8 cellular contexts compared by ENCODE assay signal in the genomic region with DNA sequence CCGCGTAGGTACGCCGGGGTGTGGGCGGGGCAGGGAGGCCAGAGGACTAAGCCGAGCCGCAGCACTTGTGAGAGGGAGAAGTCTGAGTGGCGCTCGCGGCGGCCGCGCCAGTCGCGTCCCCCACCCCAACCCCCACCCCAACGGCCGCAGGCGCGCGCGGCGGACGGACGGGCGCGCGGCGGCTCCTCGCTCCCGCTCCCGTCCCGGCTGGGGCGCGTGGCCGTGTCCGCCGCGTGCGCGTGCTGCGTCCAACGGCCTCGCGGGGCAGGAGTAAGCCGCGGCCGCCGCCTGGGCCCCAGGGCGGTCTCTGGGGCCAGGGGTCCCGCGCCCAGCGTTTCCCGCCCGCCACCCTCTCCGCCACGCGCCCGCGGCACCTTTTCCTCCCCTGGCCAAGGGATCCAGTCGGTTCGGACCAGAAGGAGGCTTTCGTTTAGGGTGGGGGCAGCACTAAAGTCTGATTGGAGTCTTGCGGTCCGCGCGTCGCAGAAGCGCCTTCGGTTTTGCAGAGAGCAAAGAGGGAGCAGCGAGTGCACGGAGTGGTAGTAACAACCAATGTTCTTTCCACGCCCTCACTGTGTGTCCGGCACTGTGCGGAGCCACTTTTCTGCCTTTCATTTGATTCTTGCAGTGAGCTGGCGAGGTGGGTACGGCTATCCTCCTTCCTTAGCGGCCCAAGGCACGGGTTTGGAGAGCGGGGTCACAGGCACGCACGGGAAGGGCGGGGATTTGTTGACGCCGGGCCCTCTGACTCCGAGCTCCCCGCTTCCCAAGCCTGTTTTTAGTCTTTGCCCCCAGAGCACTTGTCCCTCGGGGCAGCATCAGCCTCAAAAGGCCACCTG. TPM values are rescaled to one million over a fixed set of nuclear protein-coding genes. Genes with fewer than 3 reads are reported as not detected.
DNase-seq lines count a peak whose midpoint lies in the region; TF ChIP-seq lines count a peak whose summit lies in the region.

No MANE protein-coding gene starts in this region.

- H3K4me1 ChIP-seq in muscle layer of colon (ENCODE audit: insufficient read depth, low read length): peaks cover 43% of the 10 kb centered on the region

- H3K27me3 Mint-ChIP-seq in activated CD4-positive, alpha-beta memory T cell treated with anti-CD3 and anti-CD28 coated beads, Interleukin-2, amount 10 ng/mL, durations not matched to agents 7 days and 5 days: no peaks in the 10 kb centered on the region
- peaks cover 9% of the 10 kb centered on the region for H3K27me3 Mint-ChIP-seq in endothelial cell (ENCODE audit: unreplicated experiment)

- H3K4me1 Mint-ChIP-seq in activated CD4-positive, alpha-beta memory T cell treated with anti-CD3 and anti-CD28 coated beads, Interleukin-2, amount 10 ng/mL, durations not matched to agents 7 days and 5 days: peaks cover 40% of the 10 kb centered on the region
- H3K4me1 Mint-ChIP-seq in endothelial cell (ENCODE audit: unreplicated experiment): peaks cover 27% of the 10 kb centered on the region

- H3K9ac ChIP-seq in muscle layer of colon (ENCODE audit: low read length): peak overlapping the region; percentile 85

- peaks cover 26% of the 10 kb centered on the region for H3K36me3 Mint-ChIP-seq in activated CD4-positive, alpha-beta memory T cell treated with anti-CD3 and anti-CD28 coated beads, Interleukin-2, amount 10 ng/mL, durations not matched to agents 7 days and 5 days (ENCODE audit: low read depth)
- H3K36me3 Mint-ChIP-seq in endothelial cell (ENCODE audit: low read depth, unreplicated experiment): peaks cover 7% of the 10 kb centered on the region

- DNase-seq in NCI-H82 (lab: John Stamatoyannopoulos, UW) (peak; percentile 43), NCI-H82 treated with DMSO at 0.1 percent for 48 hours (lab: John Stamatoyannopoulos, UW; ENCODE audit: unreplicated experiment) (no peak), LNCaP clone FGC (ENCODE audit: low read depth) (no peak), endothelial cell (ENCODE audit: low spot score) (peak; percentile 29), NCI-H187 treated with DMSO at 0.1 percent for 48 hours (lab: John Stamatoyannopoulos, UW) (no peak)
- DNase-seq in activated CD4-positive, alpha-beta memory T cell treated with anti-CD3 and anti-CD28 coated beads, Interleukin-2, amount 10 ng/mL, durations not matched to agents 7 days and 5 days: peak; percentile 57
- DNase-seq in stimulated activated naive CD4-positive, alpha-beta T cell (lab: John Stamatoyannopoulos, UW): peak; percentile 25 to 67 (median 54)

- H3K9me3 Mint-ChIP-seq in activated CD4-positive, alpha-beta memory T cell treated with anti-CD3 and anti-CD28 coated beads, Interleukin-2, amount 10 ng/mL, durations not matched to agents 7 days and 5 days: no peaks in the 10 kb centered on the region
- no peaks in the 10 kb centered on the region for H3K9me3 Mint-ChIP-seq in endothelial cell (ENCODE audit: unreplicated experiment)

- peak overlapping the region; percentile 81 for H3K4me3 Mint-ChIP-seq in activated CD4-positive, alpha-beta memory T cell treated with anti-CD3 and anti-CD28 coated beads, Interleukin-2, amount 10 ng/mL, durations not matched to agents 7 days and 5 days
- peak overlapping the region; percentile 93 for H3K4me3 Mint-ChIP-seq in endothelial cell (ENCODE audit: unreplicated experiment)

- CTCF ChIA-PET in activated CD4-positive, alpha-beta memory T cell treated with anti-CD3 and anti-CD28 coated beads, Interleukin-2, amount 10 ng/mL, durations not matched to agents 7 days and 5 days (lab: Charles Lee): interaction anchor here (1.1 to 4.0 kb wide), 21 partner anchors 9 to 602 kb away, joined by 3 to 36 read pairs (median 9); partner anchors contain the start of gene ATOX1

- H3K4me3 ChIP-seq in LNCaP clone FGC (ENCODE audit: low read depth, low read length) (peak overlapping the region; percentile 82), muscle layer of colon (ENCODE audit: low read depth in 1 of 2, low read length in 2 of 2) (peak overlapping the region; percentile 75 to 97)

- TF ChIP-seq CTCF in LNCaP clone FGC (IDR thresholded peaks at IDR 0.05; ENCODE audit: control insufficient read depth, extremely low read depth, insufficient read depth): no peak
- TF ChIP-seq CTCF in endothelial cell (IDR thresholded peaks at IDR 0.05; ENCODE audit: unreplicated experiment): no peak

- H3K27me3 ChIP-seq in muscle layer of colon (ENCODE audit: control insufficient read depth in 1 of 2, insufficient read depth in 2 of 2, low read length in 2 of 2): no peaks in the 10 kb centered on the region

- H3K36me3 ChIP-seq in muscle layer of colon (ENCODE audit: insufficient read depth, low read length): no peaks in the 10 kb centered on the region

- no peaks in the 10 kb centered on the region for H3K9me3 ChIP-seq in muscle layer of colon (ENCODE audit: low read length)

- H3K27ac ChIP-seq in muscle layer of colon (ENCODE audit: low read depth, low read length): peak overlapping the region; percentile 85

- POLR2A ChIA-PET in activated CD4-positive, alpha-beta memory T cell treated with anti-CD3 and anti-CD28 coated beads, Interleukin-2, amount 10 ng/mL, durations not matched to agents 7 days and 5 days (lab: Charles Lee): interaction anchor here (0.6 to 6.7 kb wide), 21 partner anchors 11 to 617 kb away, joined by 3 to 184 read pairs (median 5); partner anchors contain the start of genes ATOX1, GM2A and SLC36A1

- H3K27ac Mint-ChIP-seq in activated CD4-positive, alpha-beta memory T cell treated with anti-CD3 and anti-CD28 coated beads, Interleukin-2, amount 10 ng/mL, durations not matched to agents 7 days and 5 days: peak overlapping the region; percentile 69
- peak overlapping the region; percentile 72 for H3K27ac Mint-ChIP-seq in endothelial cell (ENCODE audit: unreplicated experiment)

RNA-seq across cellular contexts. Expression of gene G3BP1, which starts 0.5 kb away (rescaled TPM):
- 100 to 1,000 TPM; 198 to 210 TPM for total RNA-seq in activated CD4-positive, alpha-beta memory T cell treated with anti-CD3 and anti-CD28 coated beads, Interleukin-2, amount 10 ng/mL, durations not matched to agents 7 days and 5 days
- total RNA-seq in endothelial cell (ENCODE audit: unreplicated experiment): 213 TPM

RNA-seq across cellular contexts. Expression of gene ATOX1, which starts 13.8 kb away (rescaled TPM):
- 10 to 100 TPM; 62.6 to 64.3 TPM for total RNA-seq in activated CD4-positive, alpha-beta memory T cell treated with anti-CD3 and anti-CD28 coated beads, Interleukin-2, amount 10 ng/mL, durations not matched to agents 7 days and 5 days
- total RNA-seq in endothelial cell (ENCODE audit: unreplicated experiment): 106 TPM

Comparison
In these comparisons a context has a peak if more than half of its experiments do, and no peak if none do; other contexts are left out.
1. DNase-seq: peak in NCI-H82 (single experiment), activated CD4-positive, alpha-beta memory T cell treated with anti-CD3 and anti-CD28 coated beads, Interleukin-2, amount 10 ng/mL, durations not matched to agents 7 days and 5 days (single experiment), endothelial cell (single experiment) and stimulated activated naive CD4-positive, alpha-beta T cell (6 of 6); none in NCI-H82 treated with DMSO at 0.1 percent for 48 hours (single experiment), LNCaP clone FGC (single experiment) and NCI-H187 treated with DMSO at 0.1 percent for 48 hours (single experiment).